Comparison of ENCODE assay signal across 10 cellular contexts in the genomic region with DNA sequence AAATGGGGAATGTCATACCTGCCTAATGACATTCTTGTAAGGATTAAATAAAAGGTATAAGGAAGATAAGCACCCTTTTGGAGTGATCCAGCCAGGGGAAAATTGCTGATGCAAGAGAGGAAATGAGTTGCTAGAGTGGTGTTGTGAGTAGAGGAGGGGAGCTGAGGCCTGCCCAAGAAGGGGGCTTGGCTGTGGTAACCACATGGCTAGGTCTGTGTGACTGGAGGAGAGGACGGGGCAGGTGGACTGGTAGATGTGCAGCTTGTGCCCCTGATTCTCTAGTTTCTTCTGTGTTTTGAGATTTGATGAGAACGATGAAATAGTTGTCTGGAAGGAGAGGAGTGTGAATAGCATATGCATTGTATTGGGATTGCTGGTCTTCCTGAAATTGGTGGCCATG. TPM values are rescaled to one million over a fixed set of nuclear protein-coding genes. Genes with fewer than 3 reads are reported as not detected.
A peak's percentile ranks its signal among the peaks of the same experiment; 100 is the strongest.
DNase-seq lines count a peak whose midpoint lies in the region.
"Had no signal": no experiment of that assay in that cellular context is flagged by ENCODE, and none has a peak within 500 bp of the region (broad histone marks: within the 10 kb centered on the region; RNA-seq: fewer than 3 reads in every experiment).

No MANE protein-coding gene starts in this region.

- H3K27me3 ChIP-seq in mesenchymal stem cell (ENCODE audit: control insufficient read depth in 1 of 2, insufficient read depth in 1 of 2, low read length in 2 of 2): no peaks in the 10 kb centered on the region
- H3K27me3 ChIP-seq: suprapubic skin had no signal

- no peak overlapping the region for H2BK12ac ChIP-seq in mesenchymal stem cell (ENCODE audit: low read length in 2 of 2)

- no peak overlapping the region for H3K4me2 ChIP-seq in mesenchymal stem cell (ENCODE audit: low read length, poor library complexity, severe bottlenecking)

- H3K27ac ChIP-seq in SK-N-MC (peak overlapping the region; percentile 4), mesenchymal stem cell (ENCODE audit: low read length, poor library complexity, severe bottlenecking) (no peak overlapping the region)
- H3K27ac ChIP-seq: suprapubic skin had no signal

- H3K36me3 ChIP-seq in SK-N-MC (ENCODE audit: insufficient read depth, low read length) (peaks cover 29% of the 10 kb centered on the region), mesenchymal stem cell (ENCODE audit: control insufficient read depth in 1 of 2, insufficient read depth in 2 of 2, low read depth in 1 of 2, low read length in 2 of 2) (peaks cover 65 to 87% of the 10 kb centered on the region in 2 experiments)

- H3K79me1 ChIP-seq in mesenchymal stem cell (replicated peaks; ENCODE audit: low read length, poor library complexity, severe bottlenecking): peaks cover 22% of the 10 kb centered on the region

- no peak overlapping the region for H3K4ac ChIP-seq in mesenchymal stem cell (ENCODE audit: low read depth in 1 of 2, low read length in 2 of 2)

- peaks cover 34% of the 10 kb centered on the region for H3K4me1 Mint-ChIP-seq in T-helper 2 cell treated with Interferon-gamma antibody and Interleukin-4, amounts not matched to agents 5 μg/mL and 100 μg/mL, for 36 hours (ENCODE audit: low read depth)

- H3K36me3 Mint-ChIP-seq in T-helper 2 cell treated with Interferon-gamma antibody and Interleukin-4, amounts not matched to agents 5 μg/mL and 100 μg/mL, for 36 hours (ENCODE audit: low read depth): peaks cover 64% of the 10 kb centered on the region

- peak overlapping the region; percentile 75 for H3K27ac Mint-ChIP-seq in T-helper 2 cell treated with Interferon-gamma antibody and Interleukin-4, amounts not matched to agents 5 μg/mL and 100 μg/mL, for 36 hours

- DNase-seq in T-helper 2 cell treated with Interferon-gamma antibody and Interleukin-4, amounts not matched to agents 5 μg/mL and 100 μg/mL, for 36 hours (ENCODE audit: low spot score): no peak
- DNase-seq in T-helper 2 cell: no peak
- DNase-seq in SK-N-MC (ENCODE audit: low read depth, low spot score): no peak
- no peak for DNase-seq in mesenchymal stem cell
- DNase-seq in stimulated activated CD4-positive, alpha-beta T cell treated with anti-CD3 and anti-CD28 coated beads, Interleukin-4, amount 100 ng/mL, for 1 hour: no peak
- no peak for DNase-seq in NCI-H446 (lab: John Stamatoyannopoulos, UW)
- DNase-seq: NCI-H1092 treated with DMSO at 0.1 percent for 48 hours, NCI-H446 treated with DMSO at 0.1 percent for 48 hours had no signal

- WGBS in mesenchymal stem cell: 98% methylated on average over 2 of the region's 2 CpGs

- no peak overlapping the region for H2AK5ac ChIP-seq in mesenchymal stem cell (ENCODE audit: low read length, severe bottlenecking)

- H2BK120ac ChIP-seq in mesenchymal stem cell (ENCODE audit: low read depth, low read length): no peak overlapping the region

- H3K23ac ChIP-seq in mesenchymal stem cell (ENCODE audit: low read length in 2 of 2): no peak overlapping the region

- H3K9me3 Mint-ChIP-seq in T-helper 2 cell treated with Interferon-gamma antibody and Interleukin-4, amounts not matched to agents 5 μg/mL and 100 μg/mL, for 36 hours: no peaks in the 10 kb centered on the region

- H2AFZ ChIP-seq in mesenchymal stem cell (ENCODE audit: low read depth, low read length): no peak overlapping the region

- no peak overlapping the region for H4K8ac ChIP-seq in mesenchymal stem cell (ENCODE audit: low read length)

- H3K27me3 Mint-ChIP-seq in T-helper 2 cell treated with Interferon-gamma antibody and Interleukin-4, amounts not matched to agents 5 μg/mL and 100 μg/mL, for 36 hours (ENCODE audit: low read depth): no peaks in the 10 kb centered on the region

- H3K18ac ChIP-seq in mesenchymal stem cell (ENCODE audit: low read depth in 1 of 2, low read length in 2 of 2): no peak overlapping the region

- H3K4me3 ChIP-seq in SK-N-MC (no peak overlapping the region), mesenchymal stem cell (ENCODE audit: insufficient read depth in 1 of 2, low read depth in 1 of 2, low read length in 2 of 2) (no peak overlapping the region)
- H3K4me3 ChIP-seq: suprapubic skin had no signal

- H3K9ac ChIP-seq in SK-N-MC (ENCODE audit: insufficient read length) (peak overlapping the region; percentile 45), mesenchymal stem cell (ENCODE audit: low read length) (peak overlapping the region; percentile 14)

- H3K14ac ChIP-seq in mesenchymal stem cell (ENCODE audit: low read length in 2 of 2): no peak overlapping the region

- H2BK5ac ChIP-seq in mesenchymal stem cell (ENCODE audit: low read depth, low read length, poor library complexity, severe bottlenecking): no peak overlapping the region

- H3K4me3 Mint-ChIP-seq in T-helper 2 cell treated with Interferon-gamma antibody and Interleukin-4, amounts not matched to agents 5 μg/mL and 100 μg/mL, for 36 hours: peak overlapping the region; percentile 54

- H4K91ac ChIP-seq in mesenchymal stem cell (ENCODE audit: low read length): no peak overlapping the region

- no peak overlapping the region for H2BK15ac ChIP-seq in mesenchymal stem cell (ENCODE audit: low read depth, poor library complexity, severe bottlenecking)

- H3K9me3 ChIP-seq in SK-N-MC (ENCODE audit: low read depth, low read length): no peaks in the 10 kb centered on the region
- H3K9me3 ChIP-seq in mesenchymal stem cell (ENCODE audit: control insufficient read depth, low read length): no peaks in the 10 kb centered on the region
- H3K9me3 ChIP-seq: suprapubic skin had no signal

- H3K4me1 ChIP-seq in mesenchymal stem cell (ENCODE audit: control insufficient read depth, insufficient read depth, low read depth, low read length): peaks cover 17% of the 10 kb centered on the region

RNA-seq across cellular contexts. Expression of a gene that starts 6.6 kb away (rescaled TPM):
- polyA plus RNA-seq in mesenchymal stem cell (2013, experiment 1 of 2): 37.9 TPM
- polyA plus RNA-seq in mesenchymal stem cell (2013, experiment 2 of 2): 37.1 TPM

RNA-seq across cellular contexts. Expression of a gene that starts 14.3 kb away (rescaled TPM):
- 30.4 TPM for polyA plus RNA-seq in mesenchymal stem cell (2013, experiment 1 of 2)
- polyA plus RNA-seq in mesenchymal stem cell (2013, experiment 2 of 2): 29.0 TPM

RNA-seq across cellular contexts. Expression of a gene that starts 19.4 kb away (rescaled TPM):
- polyA plus RNA-seq in mesenchymal stem cell (2013, experiment 1 of 2): 1.2 TPM
- 1.1 TPM for polyA plus RNA-seq in mesenchymal stem cell (2013, experiment 2 of 2)

RNA-seq across cellular contexts. Expression of a gene that starts 22.8 kb away (rescaled TPM):
- not detected for polyA plus RNA-seq in mesenchymal stem cell (2013, experiment 1 of 2)
- polyA plus RNA-seq in mesenchymal stem cell (2013, experiment 2 of 2): not detected
- polyA plus RNA-seq: fibroblast of lung had no signal

RNA-seq across cellular contexts. Expression of a gene that starts 36.1 kb away (rescaled TPM):
- polyA plus RNA-seq in mesenchymal stem cell (2013, experiment 1 of 2): 22.6 TPM
- polyA plus RNA-seq in mesenchymal stem cell (2013, experiment 2 of 2): 24.2 TPM
